ENCODE assay signal across 8 cellular contexts in the genomic region with DNA sequence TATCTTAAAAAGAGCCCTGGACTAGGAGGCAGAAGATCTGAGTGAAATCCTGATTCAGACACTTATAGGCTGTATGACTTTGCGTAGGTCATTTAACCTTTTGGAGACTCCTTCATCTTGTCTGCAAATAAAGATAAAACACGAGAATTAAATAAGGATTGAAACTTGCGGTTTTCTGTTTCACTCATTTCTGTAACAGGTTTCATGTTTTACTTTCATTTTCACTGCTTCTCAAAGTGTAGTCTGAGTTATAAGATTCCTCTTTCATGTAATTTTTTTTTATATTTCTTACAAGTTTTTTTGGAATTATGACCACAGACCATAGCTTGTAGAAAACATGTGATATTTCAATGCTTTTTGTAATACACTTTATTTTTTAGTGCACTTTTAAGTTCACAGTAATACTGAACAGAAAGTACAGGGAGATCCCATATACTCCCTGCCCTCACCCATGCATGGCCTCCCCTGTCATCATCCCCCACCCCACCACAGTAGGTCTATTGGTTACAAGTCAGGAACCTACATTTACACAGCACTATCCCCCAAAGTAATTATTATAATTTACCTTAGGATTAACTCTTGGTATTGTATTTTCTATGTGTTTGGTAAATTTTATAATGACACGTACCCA.
A peak's percentile ranks its signal among the peaks of the same experiment; 100 is the strongest.
DNase-seq lines count a peak whose midpoint lies in the region; ATAC-seq and TF ChIP-seq lines count a peak whose summit lies in the region.

No MANE protein-coding gene starts in this region.

- H3K79me2 ChIP-seq in OCI-LY1 (ENCODE audit: insufficient read depth, low read length) = no peaks in the 10 kb centered on the region

- no peaks in the 10 kb centered on the region for H4K20me1 ChIP-seq in OCI-LY1 (ENCODE audit: insufficient read depth, low read length)

- no peaks in the 10 kb centered on the region for H3F3A ChIP-seq in OCI-LY1 (ENCODE audit: insufficient read depth, low read length)

- DNase-seq in activated CD4-positive, alpha-beta T cell treated with anti-CD3 and anti-CD28 coated beads for 48 hours = peak; percentile 51
- DNase-seq in activated CD4-positive, alpha-beta T cell treated with anti-CD3 and anti-CD28 coated beads for 1 hour = no peak
- DNase-seq in dorsolateral prefrontal cortex (no peak), sigmoid colon (no peak), epidermal melanocyte (ENCODE audit: insufficient read length, low spot score) (no peak), kidney glomerular epithelial cell (lab: John Stamatoyannopoulos, UW) (no peak)

- TF ChIP-seq CTCF in OCI-LY1 (IDR thresholded peaks at IDR 0.05; ENCODE audit: low read length) (no peak), dorsolateral prefrontal cortex (IDR thresholded peaks at IDR 0.05 in 54 of 56, conservative IDR thresholded peaks at IDR 0.05 in 2 of 56; ENCODE audit: low read depth in 1 of 56, partially characterized antibody in 56 of 56) (no peak), sigmoid colon (IDR thresholded peaks at IDR 0.05) (no peak)

- H3K4me1 ChIP-seq in OCI-LY1 (ENCODE audit: insufficient read depth, low read length, severe bottlenecking) (peaks cover 52% of the 10 kb centered on the region), sigmoid colon (peaks cover 0 to 12% (median 4%) of the 10 kb centered on the region in 4 donors)

- peak overlapping the region; percentile 38 for H2AFZ ChIP-seq in OCI-LY1 (ENCODE audit: low read length)

- peak; percentile 82 for ATAC-seq in HG02623 (IDR thresholded peaks at IDR 0.05; ENCODE audit: unreplicated experiment)

- no peak for TF ChIP-seq POLR2A in sigmoid colon (IDR thresholded peaks at IDR 0.05)

- H3K27me3 ChIP-seq in OCI-LY1 (ENCODE audit: insufficient read depth, low read length) (no peaks in the 10 kb centered on the region), dorsolateral prefrontal cortex (no peaks in the 10 kb centered on the region), sigmoid colon (no peaks in the 10 kb centered on the region)

- peak overlapping the region; percentile 22 for H3K9ac ChIP-seq in OCI-LY1 (ENCODE audit: low read length)

- H3K9me3 ChIP-seq in OCI-LY1 (ENCODE audit: low read length) (no peaks in the 10 kb centered on the region), sigmoid colon (no peaks in the 10 kb centered on the region)

- H3K4me2 ChIP-seq in OCI-LY1 (ENCODE audit: low read length) = peak overlapping the region; percentile 78

- intact Hi-C loops in dorsolateral prefrontal cortex (cut with DNase I) = no loop called here
- intact Hi-C loops in sigmoid colon (cut with DNase I) = no loop called here

- no peak for TF ChIP-seq EP300 in sigmoid colon (IDR thresholded peaks at IDR 0.05)

- no peaks in the 10 kb centered on the region for H3K36me3 ChIP-seq in OCI-LY1 (ENCODE audit: insufficient read depth, low read length)
- H3K36me3 ChIP-seq in sigmoid colon = no peaks in the 10 kb centered on the region

- WGBS in sigmoid colon, 2 donors = 31 to 36% methylated on average over 4 of the region's 4 CpGs

- H3K4me3 ChIP-seq in OCI-LY1 (ENCODE audit: low read depth, low read length, poor library complexity, severe bottlenecking) = peak overlapping the region; percentile 48
- peak overlapping the region in 57 of 59 donors; percentile 6 to 61 (median 36) for H3K4me3 ChIP-seq in dorsolateral prefrontal cortex
- peak overlapping the region in 3 of 4 donors; percentile 11 to 16 (median 12) for H3K4me3 ChIP-seq in sigmoid colon

- H3K27ac ChIP-seq in OCI-LY1 (ENCODE audit: low read depth, low read length, poor library complexity, severe bottlenecking) = peak overlapping the region; percentile 94
- H3K27ac ChIP-seq in dorsolateral prefrontal cortex = no peak overlapping the region
- H3K27ac ChIP-seq in sigmoid colon = peak overlapping the region in 1 of 4 donors; percentile 10

- no peaks in the 10 kb centered on the region for H3K9me2 ChIP-seq in OCI-LY1 (ENCODE audit: low read depth, low read length)
